18 cellular contexts compared by ENCODE assay signal in genomic region chr2:119958642-119959268, GRCh38. TPM values are rescaled to one million over a fixed set of nuclear protein-coding genes. Genes with fewer than 3 reads are reported as not detected.
DNase-seq lines count a peak whose midpoint lies in the region; ATAC-seq and TF ChIP-seq lines count a peak whose summit lies in the region.
"Had no signal": no experiment of that assay in that cellular context is flagged by ENCODE, and none has a peak within 500 bp of the region (broad histone marks: within the 10 kb centered on the region; RNA-seq: fewer than 3 reads in every experiment).

No MANE protein-coding gene starts in this region.

- H3K4me1 Mint-ChIP-seq in activated CD4-positive, alpha-beta T cell treated with anti-CD3 and anti-CD28 coated beads for 36 hours: peaks cover 6% of the 10 kb centered on the region
- peaks cover 2 to 24% (median 14%) of the 10 kb centered on the region in 3 donors for H3K4me1 Mint-ChIP-seq in T-cell

- H3K27ac ChIP-seq in fibroblast of lung (ENCODE audit: insufficient read depth, low read length): no peak overlapping the region
- H3K27ac ChIP-seq in vagina: no peak overlapping the region
- H3K27ac ChIP-seq: RWPE1, WERI-Rb-1 had no signal

- no peaks in the 10 kb centered on the region for H3K36me3 ChIP-seq in fibroblast of lung (ENCODE audit: control insufficient read depth, insufficient read depth, low read length)
- H3K36me3 ChIP-seq in vagina: peaks cover 0 to 25% of the 10 kb centered on the region in 2 donors

- no peaks in the 10 kb centered on the region for H3K27me3 ChIP-seq in fibroblast of lung (ENCODE audit: control insufficient read depth, insufficient read depth, low read length)
- no peaks in the 10 kb centered on the region for H3K27me3 ChIP-seq in vagina

- no peak for TF ChIP-seq CTCF in fibroblast of lung (conservative IDR thresholded peaks at IDR 0.05 in 1 of 2, IDR thresholded peaks at IDR 0.05 in 1 of 2; ENCODE audit: low read depth in 1 of 2, low read length in 2 of 2)
- no peak for TF ChIP-seq CTCF in vagina (IDR thresholded peaks at IDR 0.05)

- no peaks in the 10 kb centered on the region for H3K79me2 ChIP-seq in fibroblast of lung (ENCODE audit: control insufficient read depth, insufficient read depth, low read length)

- H3K36me3 Mint-ChIP-seq in activated CD4-positive, alpha-beta T cell treated with anti-CD3 and anti-CD28 coated beads for 36 hours (ENCODE audit: low read depth): peaks cover 32% of the 10 kb centered on the region
- peaks cover 51% of the 10 kb centered on the region for H3K36me3 Mint-ChIP-seq in T-cell

- H3K4me1 ChIP-seq in fibroblast of lung (ENCODE audit: control insufficient read depth, extremely low read depth, insufficient read depth, low read length): no peaks in the 10 kb centered on the region
- H3K4me1 ChIP-seq in vagina: no peaks in the 10 kb centered on the region

- H3K9me3 Mint-ChIP-seq in activated CD4-positive, alpha-beta T cell treated with anti-CD3 and anti-CD28 coated beads for 36 hours (ENCODE audit: low read depth): no peaks in the 10 kb centered on the region
- H3K9me3 Mint-ChIP-seq in T-cell: no peaks in the 10 kb centered on the region
- H3K9me3 Mint-ChIP-seq: activated naive CD4-positive, alpha-beta T cell treated with anti-CD3 and anti-CD28 coated beads for 36 hours had no signal

- no peak overlapping the region for H3K27ac Mint-ChIP-seq in activated CD4-positive, alpha-beta T cell treated with anti-CD3 and anti-CD28 coated beads for 36 hours
- H3K27ac Mint-ChIP-seq in T-cell: peak overlapping the region; percentile 53 to 82
- H3K27ac Mint-ChIP-seq: activated naive CD4-positive, alpha-beta T cell treated with anti-CD3 and anti-CD28 coated beads for 36 hours had no signal

- H3K9me3 ChIP-seq in fibroblast of lung (ENCODE audit: control insufficient read depth, insufficient read depth, low read depth, low read length) (no peaks in the 10 kb centered on the region), vagina (no peaks in the 10 kb centered on the region)

- ATAC-seq in activated CD4-positive, alpha-beta T cell treated with anti-CD3 and anti-CD28 coated beads for 36 hours: peak; percentile 57
- no peak for ATAC-seq in T-cell (replicated peaks in 1 of 4)
- ATAC-seq: sciatic nerve had no signal

- no peak overlapping the region for H3K4me2 ChIP-seq in fibroblast of lung (ENCODE audit: extremely low read depth, insufficient read depth, low read length)

- H2AFZ ChIP-seq in fibroblast of lung (ENCODE audit: low read length): no peak overlapping the region

- intact Hi-C loops in activated CD4-positive, alpha-beta T cell treated with anti-CD3 and anti-CD28 coated beads for 36 hours (cut with DNase I, micrococcal nuclease): no loop called here
- intact Hi-C loops in vagina (cut with DNase I): no loop called here

- H3K4me3 Mint-ChIP-seq in activated CD4-positive, alpha-beta T cell treated with anti-CD3 and anti-CD28 coated beads for 36 hours: no peak overlapping the region
- H3K4me3 Mint-ChIP-seq in T-cell: no peak overlapping the region
- H3K4me3 Mint-ChIP-seq: activated naive CD4-positive, alpha-beta T cell treated with anti-CD3 and anti-CD28 coated beads for 36 hours had no signal

- DNase-seq in activated CD4-positive, alpha-beta T cell treated with anti-CD3 and anti-CD28 coated beads for 36 hours: no peak
- no peak for DNase-seq in activated CD4-positive, alpha-beta T cell treated with anti-CD3 and anti-CD28 coated beads, Interleukin-2, amount 50 U/mL, for 48 hours
- no peak for DNase-seq in T-cell
- DNase-seq in fibroblast of lung (ENCODE audit: low read depth in 2 of 2): peak; percentile 24 to 72
- peak; percentile 35 for DNase-seq in non-pigmented ciliary epithelial cell (ENCODE audit: low read depth)
- no peak for DNase-seq in vagina (ENCODE audit: extremely low spot score in 2 of 2)
- DNase-seq in NCI-H345 treated with DMSO at 0.1 percent for 48 hours (lab: John Stamatoyannopoulos, UW; ENCODE audit: unreplicated experiment): no peak
- no peak for DNase-seq in NCI-H2029 (lab: John Stamatoyannopoulos, UW)
- DNase-seq: 8988T; activated naive CD4-positive, alpha-beta T cell treated with anti-CD3 and anti-CD28 coated beads for 36 hours; caudate nucleus; DMS79 treated with DMSO at 0.1 percent for 48 hours; effector CD8-positive, alpha-beta T cell; stimulated activated CD4-positive, alpha-beta T cell treated with anti-CD3 and anti-CD28 coated beads, Interleukin-2, amount 100 ng/mL, for 48 hours; WERI-Rb-1 had no signal

- no peak for TF ChIP-seq POLR2A in vagina (IDR thresholded peaks at IDR 0.05)

- CTCF ChIA-PET in activated CD4-positive, alpha-beta T cell treated with anti-CD3 and anti-CD28 coated beads for 36 hours (lab: Charles Lee): interaction anchor here (0.6 to 1.7 kb wide), 5 partner anchors 10 to 61 kb away, joined by 3 to 4 read pairs (median 4); no protein-coding TSS in a partner anchor
- CTCF ChIA-PET in T-cell (lab: Charles Lee): interaction anchor here (0.6 to 0.9 kb wide), 2 partner anchors 15 to 25 kb away, joined by 3 read pairs; no protein-coding TSS in a partner anchor

- H3K4me3 ChIP-seq in fibroblast of lung (replicated peaks in 1 of 4; ENCODE audit: control extremely low read depth in 1 of 4, insufficient read depth in 1 of 4, low read depth in 3 of 4, low read length in 4 of 4): no peak overlapping the region
- no peak overlapping the region for H3K4me3 ChIP-seq in vagina
- H3K4me3 ChIP-seq: lung had no signal

- no peak overlapping the region for H3K9ac ChIP-seq in fibroblast of lung (ENCODE audit: insufficient read depth, low read length)

- H4K20me1 ChIP-seq in fibroblast of lung (ENCODE audit: control insufficient read depth, extremely low read depth, insufficient read depth, low read length): no peaks in the 10 kb centered on the region

- POLR2A ChIA-PET in activated CD4-positive, alpha-beta T cell treated with anti-CD3 and anti-CD28 coated beads for 36 hours (lab: Charles Lee): no interaction called here
- POLR2A ChIA-PET in T-cell (lab: Charles Lee): interaction anchor here in 1 of 2 donors (0.6 kb wide), 1 partner anchor 1078 kb away, joined by 5 read pairs; no protein-coding TSS in a partner anchor

- no peaks in the 10 kb centered on the region for H3K27me3 Mint-ChIP-seq in activated CD4-positive, alpha-beta T cell treated with anti-CD3 and anti-CD28 coated beads for 36 hours
- no peaks in the 10 kb centered on the region for H3K27me3 Mint-ChIP-seq in T-cell

RNA-seq across cellular contexts. Expression of gene EPB41L5, which starts 54.1 kb away (rescaled TPM):
- 1 to 10 TPM; 2.2 to 2.4 TPM for total RNA-seq in activated CD4-positive, alpha-beta T cell treated with anti-CD3 and anti-CD28 coated beads for 36 hours
- total RNA-seq in T-cell: 1 to 10 TPM; 5.6 to 7.9 (median 6.0) TPM
- 16.2 and 16.7 TPM in 2 replicates for total RNA-seq in fibroblast of lung
- 10.6 and 11.6 TPM in 2 replicates for polyA plus RNA-seq in fibroblast of lung
- polyA plus RNA-seq in fibroblast of lung (2012): 5.7 TPM in 2 replicates
- polyA minus RNA-seq in fibroblast of lung (ENCODE audit: low replicate concordance): 11.1 and 14.1 TPM in 2 replicates
- total RNA-seq in vagina: 37.6 TPM

Comparison
In these comparisons a context has a peak if more than half of its experiments do, and no peak if none do; other contexts are left out.
1. DNase-seq: peak in fibroblast of lung (2 of 2) and non-pigmented ciliary epithelial cell (single experiment); none in activated CD4-positive, alpha-beta T cell treated with anti-CD3 and anti-CD28 coated beads for 36 hours (single experiment), activated CD4-positive, alpha-beta T cell treated with anti-CD3 and anti-CD28 coated beads, Interleukin-2, amount 50 U/mL, for 48 hours (0 of 2), T-cell (0 of 34), vagina (0 of 2), NCI-H345 treated with DMSO at 0.1 percent for 48 hours (single experiment) and NCI-H2029 (single experiment).